In genomic region chr12:97716356-97716755, GRCh38 we compare ENCODE assay signal across 9 cellular contexts.
DNase-seq lines count a peak whose midpoint lies in the region; ATAC-seq lines count a peak whose summit lies in the region.
"Had no signal": no experiment of that assay in that cellular context is flagged by ENCODE, and none has a peak within 500 bp of the region (broad histone marks: within the 10 kb centered on the region; RNA-seq: fewer than 3 reads in every experiment).

No MANE protein-coding gene starts in this region.

- H3K36me3 ChIP-seq in neuronal stem cell (replicated peaks in 1 of 2; ENCODE audit: control insufficient read depth in 2 of 2, insufficient read depth in 2 of 2, low read length in 2 of 2): no peaks in the 10 kb centered on the region
- H3K36me3 ChIP-seq: SJSA1 had no signal

- no peak overlapping the region for H3K27ac Mint-ChIP-seq in activated naive CD4-positive, alpha-beta T cell treated with anti-CD3 and anti-CD28 coated beads, Interleukin-2, amount 50 U/mL, for 72 hours

- no peak overlapping the region for H2BK15ac ChIP-seq in neuronal stem cell (ENCODE audit: low read length)

- H4K91ac ChIP-seq in neuronal stem cell (ENCODE audit: low read depth, low read length, poor library complexity): no peak overlapping the region

- no CpG with 5 or more reads among the region's 1 CpG for WGBS in neuronal stem cell (ENCODE audit: extremely low coverage in 2 of 2, insufficient read length in 2 of 2, insufficient replicate concordance in 1 of 2), 2 donors

- H3K27ac ChIP-seq in neuronal stem cell (replicated peaks; ENCODE audit: low read length): no peak overlapping the region
- H3K27ac ChIP-seq: SJSA1 had no signal

- H3K14ac ChIP-seq in neuronal stem cell (ENCODE audit: low read length): no peak overlapping the region

- no peaks in the 10 kb centered on the region for H3K79me1 ChIP-seq in neuronal stem cell (ENCODE audit: low read depth, low read length)

- H3K9me3 ChIP-seq in neuronal stem cell (replicated peaks in 1 of 2; ENCODE audit: control insufficient read depth in 2 of 2, insufficient read depth in 1 of 2, low read depth in 1 of 2, low read length in 2 of 2): no peaks in the 10 kb centered on the region
- H3K9me3 ChIP-seq: SJSA1 had no signal

- H2BK12ac ChIP-seq in neuronal stem cell (ENCODE audit: low read length): no peak overlapping the region

- H3K4me2 ChIP-seq in neuronal stem cell (ENCODE audit: insufficient read depth, low read length, poor library complexity, severe bottlenecking): no peak overlapping the region

- peaks cover 0 to 7% of the 10 kb centered on the region in 2 donors for H3K36me3 Mint-ChIP-seq in activated naive CD4-positive, alpha-beta T cell treated with anti-CD3 and anti-CD28 coated beads, Interleukin-2, amount 50 U/mL, for 72 hours

- H3K18ac ChIP-seq in neuronal stem cell (ENCODE audit: low read length): no peak overlapping the region

- H3K27me3 ChIP-seq in neuronal stem cell (ENCODE audit: control insufficient read depth in 3 of 3, insufficient read depth in 3 of 3, low read depth in 1 of 3, low read length in 3 of 3): no peaks in the 10 kb centered on the region
- H3K27me3 ChIP-seq: SJSA1 had no signal

- peaks cover 0 to 2% of the 10 kb centered on the region in 2 donors for H3K4me1 ChIP-seq in neuronal stem cell (ENCODE audit: control insufficient read depth in 2 of 2, insufficient read depth in 1 of 2, low read depth in 1 of 2, low read length in 2 of 2)
- H3K4me1 ChIP-seq: SJSA1 had no signal

- peak; percentile 32 for DNase-seq in NCI-H1105 treated with DMSO at 0.1 percent for 48 hours (lab: John Stamatoyannopoulos, UW)
- DNase-seq in NCI-H1105 (lab: John Stamatoyannopoulos, UW): no peak
- DNase-seq in NCI-H146 (lab: John Stamatoyannopoulos, UW): peak; percentile 57
- peak; percentile 1 for DNase-seq in cerebellum (ENCODE audit: low spot score)
- peak; percentile 6 for DNase-seq in neuronal stem cell (ENCODE audit: low spot score)
- DNase-seq in activated CD4-positive, alpha-beta T cell treated with anti-CD3 and anti-CD28 coated beads, Interleukin-2, amount 50 U/mL, for 1 hour: no peak
- DNase-seq in activated naive CD4-positive, alpha-beta T cell treated with anti-CD3 and anti-CD28 coated beads, Interleukin-2, amount 50 U/mL, for 72 hours (ENCODE audit: low spot score in 2 of 2): no peak

- no peak overlapping the region for H3K4ac ChIP-seq in neuronal stem cell (ENCODE audit: low read length)

- no peak overlapping the region for H4K8ac ChIP-seq in neuronal stem cell (ENCODE audit: low read depth, low read length)

- H2AFZ ChIP-seq in neuronal stem cell (ENCODE audit: low read length): no peak overlapping the region

- H2AK5ac ChIP-seq in neuronal stem cell (ENCODE audit: low read depth, low read length): no peak overlapping the region

- H3K9ac ChIP-seq in neuronal stem cell (ENCODE audit: low read depth, low read length, poor library complexity): no peak overlapping the region

- no peak for ATAC-seq in HG03039 (IDR thresholded peaks at IDR 0.05; ENCODE audit: unreplicated experiment)
- ATAC-seq in activated naive CD4-positive, alpha-beta T cell treated with anti-CD3 and anti-CD28 coated beads, Interleukin-2, amount 50 U/mL, for 72 hours: no peak

- H3K9me3 Mint-ChIP-seq in activated naive CD4-positive, alpha-beta T cell treated with anti-CD3 and anti-CD28 coated beads, Interleukin-2, amount 50 U/mL, for 72 hours: peaks cover 8 to 11% of the 10 kb centered on the region in 2 donors

- H2BK5ac ChIP-seq in neuronal stem cell (ENCODE audit: low read length): no peak overlapping the region

- H3K23ac ChIP-seq in neuronal stem cell (ENCODE audit: low read depth, low read length, poor library complexity): no peak overlapping the region

- no peak overlapping the region for H3K4me3 ChIP-seq in neuronal stem cell (ENCODE audit: low read length in 2 of 2)
- H3K4me3 ChIP-seq: SJSA1 had no signal

- H2BK120ac ChIP-seq in neuronal stem cell (ENCODE audit: low read depth, low read length): no peak overlapping the region

Comparison
In these comparisons a context has a peak if more than half of its experiments do, and no peak if none do; other contexts are left out.
1. DNase-seq: peak in NCI-H1105 treated with DMSO at 0.1 percent for 48 hours (single experiment), NCI-H146 (single experiment), cerebellum (single experiment) and neuronal stem cell (single experiment); none in NCI-H1105 (single experiment), activated CD4-positive, alpha-beta T cell treated with anti-CD3 and anti-CD28 coated beads, Interleukin-2, amount 50 U/mL, for 1 hour (single experiment) and activated naive CD4-positive, alpha-beta T cell treated with anti-CD3 and anti-CD28 coated beads, Interleukin-2, amount 50 U/mL, for 72 hours (0 of 2).